20 cellular contexts compared by ENCODE assay signal in the genomic region with DNA sequence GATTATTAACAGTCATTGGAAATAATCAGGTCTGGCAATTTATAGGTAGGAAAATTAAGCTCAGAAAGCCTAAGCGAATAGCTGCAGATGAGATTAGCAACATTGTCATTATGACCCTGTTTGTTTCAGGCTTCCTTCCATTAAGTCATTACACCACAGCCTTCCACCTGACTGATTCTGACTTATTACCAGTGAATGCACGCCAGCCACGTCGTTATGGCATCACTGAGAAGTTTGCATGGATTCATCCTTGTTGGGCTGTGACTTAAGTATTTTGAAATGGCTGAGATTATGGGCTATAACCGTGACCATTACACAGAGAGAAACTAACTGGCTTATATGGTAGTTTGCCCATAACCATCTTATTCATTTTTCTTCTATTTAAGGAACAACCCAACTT. TPM values are rescaled to one million over a fixed set of nuclear protein-coding genes. Genes with fewer than 3 reads are reported as not detected.
DNase-seq lines count a peak whose midpoint lies in the region; ATAC-seq and TF ChIP-seq lines count a peak whose summit lies in the region.
"Had no signal": no experiment of that assay in that cellular context is flagged by ENCODE, and none has a peak within 500 bp of the region (broad histone marks: within the 10 kb centered on the region; RNA-seq: fewer than 3 reads in every experiment).

No MANE protein-coding gene starts in this region.

- peaks cover 1% of the 10 kb centered on the region for H3K36me3 ChIP-seq in mammary epithelial cell (ENCODE audit: insufficient read depth, low read length)
- H3K36me3 ChIP-seq: esophagus squamous epithelium, right lobe of liver had no signal

- no TSS peak for BruUV-seq in mammary epithelial cell (replicated peaks; lab: Mats Ljungman, UMichigan)

- H3K36me3 Mint-ChIP-seq in HFFc6 (ENCODE audit: low read depth) (peaks cover 17% of the 10 kb centered on the region), progenitor cell of endocrine pancreas (ENCODE audit: insufficient read depth) (peaks cover 2% of the 10 kb centered on the region)
- no peaks in the 10 kb centered on the region for H3K36me3 Mint-ChIP-seq in stimulated activated naive B cell treated with anti-CD40 and anti-IgM and Interleukin-4, amounts not matched to agents 10 μg/mL and 1 μg/mL and 100 μg/mL, for 72 hours
- H3K36me3 Mint-ChIP-seq: natural killer cell treated with Interleukin-12 subunit alpha and Interleukin-12 subunit beta and Interleukin-15 and Interleukin-18, amount 100 ng/mL, for 72 hours; stimulated activated effector memory CD8-positive, alpha-beta T cell treated with anti-CD3 and anti-CD28 coated beads, Interleukin-12 subunit alpha, Interleukin-12 subunit beta, amount 100 ng/mL, for 72 hours had no signal

- H3K9ac ChIP-seq in mammary epithelial cell (ENCODE audit: insufficient read depth, low read length), result no peak overlapping the region

- H3K4me1 Mint-ChIP-seq in HFFc6 (ENCODE audit: low read depth) (peaks cover 88% of the 10 kb centered on the region), progenitor cell of endocrine pancreas (ENCODE audit: low read depth) (peaks cover 22% of the 10 kb centered on the region)
- peaks cover 0 to 6% of the 10 kb centered on the region in 2 donors for H3K4me1 Mint-ChIP-seq in stimulated activated naive B cell treated with anti-CD40 and anti-IgM and Interleukin-4, amounts not matched to agents 10 μg/mL and 1 μg/mL and 100 μg/mL, for 72 hours
- H3K4me1 Mint-ChIP-seq: activated CD4-positive, alpha-beta T cell treated with anti-CD3 and anti-CD28 coated beads, Interleukin-2, amount 10 ng/mL, durations not matched to agents 7 days and 5 days; stimulated activated effector memory CD8-positive, alpha-beta T cell treated with anti-CD3 and anti-CD28 coated beads, Interleukin-12 subunit alpha, Interleukin-12 subunit beta, amount 100 ng/mL, for 72 hours had no signal

- TF ChIP-seq CTCF in HFFc6 (IDR thresholded peaks at IDR 0.05) (no peak), mammary epithelial cell (conservative IDR thresholded peaks at IDR 0.05 in 1 of 2, IDR thresholded peaks at IDR 0.05 in 1 of 2; ENCODE audit: extremely low read depth in 1 of 2, insufficient read depth in 1 of 2, low read depth in 1 of 2, low read length in 2 of 2) (no peak), progenitor cell of endocrine pancreas (IDR thresholded peaks at IDR 0.05; ENCODE audit: unreplicated experiment) (no peak)

- no peak overlapping the region for H2AFZ ChIP-seq in mammary epithelial cell (ENCODE audit: low read depth, low read length)

- H3K27me3 Mint-ChIP-seq in HFFc6 (ENCODE audit: insufficient read depth) (no peaks in the 10 kb centered on the region; the same call in 1 of the 2 replicates), progenitor cell of endocrine pancreas (peaks cover 7% of the 10 kb centered on the region)
- H3K27me3 Mint-ChIP-seq in stimulated activated naive B cell treated with anti-CD40 and anti-IgM and Interleukin-4, amounts not matched to agents 10 μg/mL and 1 μg/mL and 100 μg/mL, for 72 hours, result peaks cover 0 to 18% of the 10 kb centered on the region in 2 donors

- no peak overlapping the region for H3K27ac ChIP-seq in mammary epithelial cell (ENCODE audit: insufficient read depth, low read depth, low read length)
- H3K27ac ChIP-seq: coronary artery, esophagus squamous epithelium, right lobe of liver, SJSA1 had no signal

- intact Hi-C loops in mammary epithelial cell (cut with micrococcal nuclease), result no loop called here

- H3K9me3 ChIP-seq in mammary epithelial cell (replicated peaks; ENCODE audit: insufficient read depth, low read length), result no peaks in the 10 kb centered on the region
- H3K9me3 ChIP-seq: esophagus squamous epithelium, right lobe of liver, SJSA1 had no signal

- dilution Hi-C loops in mammary epithelial cell (cut with HindIII; ENCODE audit: low sequenced_read_pairs), result no loop called here

- H3K4me3 ChIP-seq in mammary epithelial cell (replicated peaks in 1 of 3; ENCODE audit: insufficient read depth in 1 of 3, low read depth in 2 of 3, low read length in 3 of 3), result no peak overlapping the region
- H3K4me3 ChIP-seq: coronary artery, right lobe of liver, SJSA1 had no signal

- H3K27me3 ChIP-seq in mammary epithelial cell (ENCODE audit: insufficient read depth, low read length), result no peaks in the 10 kb centered on the region
- H3K27me3 ChIP-seq: esophagus squamous epithelium, right lobe of liver, SJSA1 had no signal

- in situ Hi-C loops in ACHN (cut with HindIII; ENCODE audit: low pct_ligation_motif_present, low pct_unique_long_range_greater_than_20kb, low sequenced_read_pairs), result no loop called here
- in situ Hi-C loops in mammary epithelial cell (cut with MboI; ENCODE audit: low sequenced_read_pairs in 2 of 2), result loop anchor here in 1 of 2 donors (10.0 kb wide), 1 partner anchor 58 kb away; no protein-coding TSS in a partner anchor

- peaks cover 94% of the 10 kb centered on the region for H3K79me2 ChIP-seq in mammary epithelial cell (ENCODE audit: insufficient read depth, low read length)

- no peak for ATAC-seq in stimulated activated naive B cell treated with anti-CD40 and anti-IgM and Interleukin-4, amounts not matched to agents 10 μg/mL and 1 μg/mL and 100 μg/mL, for 72 hours (replicated peaks)
- ATAC-seq in HG02642 (IDR thresholded peaks at IDR 0.05; ENCODE audit: poor library complexity, unreplicated experiment), result no peak
- ATAC-seq: activated T-cell treated with anti-CD3 and anti-CD28 coated beads, Interleukin-2, amount 50 U/mL, for 4 hours; natural killer cell treated with Interleukin-12 subunit alpha and Interleukin-12 subunit beta and Interleukin-15 and Interleukin-18, amount 100 ng/mL, for 72 hours; right lobe of liver; stimulated activated effector memory CD8-positive, alpha-beta T cell treated with anti-CD3 and anti-CD28 coated beads, Interleukin-12 subunit alpha, Interleukin-12 subunit beta, amount 100 ng/mL, for 72 hours had no signal

- no peak overlapping the region for H3K4me2 ChIP-seq in mammary epithelial cell (ENCODE audit: insufficient read depth, low read depth, low read length)

- H3K9me3 Mint-ChIP-seq in HFFc6 (no peaks in the 10 kb centered on the region), progenitor cell of endocrine pancreas (ENCODE audit: low read depth) (no peaks in the 10 kb centered on the region)
- no peaks in the 10 kb centered on the region for H3K9me3 Mint-ChIP-seq in stimulated activated naive B cell treated with anti-CD40 and anti-IgM and Interleukin-4, amounts not matched to agents 10 μg/mL and 1 μg/mL and 100 μg/mL, for 72 hours
- H3K9me3 Mint-ChIP-seq: activated CD4-positive, alpha-beta T cell treated with anti-CD3 and anti-CD28 coated beads, Interleukin-2, amount 10 ng/mL, durations not matched to agents 7 days and 5 days; activated T-cell treated with anti-CD3 and anti-CD28 coated beads, Interleukin-2, amount 50 U/mL, for 4 hours; natural killer cell treated with Interleukin-12 subunit alpha and Interleukin-12 subunit beta and Interleukin-15 and Interleukin-18, amount 100 ng/mL, for 72 hours; stimulated activated effector memory CD8-positive, alpha-beta T cell treated with anti-CD3 and anti-CD28 coated beads, Interleukin-12 subunit alpha, Interleukin-12 subunit beta, amount 100 ng/mL, for 72 hours had no signal

- H3K27ac Mint-ChIP-seq in HFFc6, result peak overlapping the region; percentile 90
- H3K27ac Mint-ChIP-seq in stimulated activated naive B cell treated with anti-CD40 and anti-IgM and Interleukin-4, amounts not matched to agents 10 μg/mL and 1 μg/mL and 100 μg/mL, for 72 hours, result no peak overlapping the region
- H3K27ac Mint-ChIP-seq in progenitor cell of endocrine pancreas, result no peak overlapping the region
- H3K27ac Mint-ChIP-seq: activated CD4-positive, alpha-beta T cell treated with anti-CD3 and anti-CD28 coated beads, Interleukin-2, amount 10 ng/mL, durations not matched to agents 7 days and 5 days; natural killer cell treated with Interleukin-12 subunit alpha and Interleukin-12 subunit beta and Interleukin-15 and Interleukin-18, amount 100 ng/mL, for 72 hours; stimulated activated effector memory CD8-positive, alpha-beta T cell treated with anti-CD3 and anti-CD28 coated beads, Interleukin-12 subunit alpha, Interleukin-12 subunit beta, amount 100 ng/mL, for 72 hours had no signal

- H3K4me3 Mint-ChIP-seq in HFFc6 (peak overlapping the region; percentile 73), progenitor cell of endocrine pancreas (ENCODE audit: low read depth) (no peak overlapping the region)
- no peak overlapping the region for H3K4me3 Mint-ChIP-seq in stimulated activated naive B cell treated with anti-CD40 and anti-IgM and Interleukin-4, amounts not matched to agents 10 μg/mL and 1 μg/mL and 100 μg/mL, for 72 hours
- H3K4me3 Mint-ChIP-seq: activated CD4-positive, alpha-beta T cell treated with anti-CD3 and anti-CD28 coated beads, Interleukin-2, amount 10 ng/mL, durations not matched to agents 7 days and 5 days; activated T-cell treated with anti-CD3 and anti-CD28 coated beads, Interleukin-2, amount 50 U/mL, for 4 hours; natural killer cell treated with Interleukin-12 subunit alpha and Interleukin-12 subunit beta and Interleukin-15 and Interleukin-18, amount 100 ng/mL, for 72 hours; stimulated activated effector memory CD8-positive, alpha-beta T cell treated with anti-CD3 and anti-CD28 coated beads, Interleukin-12 subunit alpha, Interleukin-12 subunit beta, amount 100 ng/mL, for 72 hours had no signal

- H4K20me1 ChIP-seq in mammary epithelial cell (ENCODE audit: insufficient read depth, low read length), result no peaks in the 10 kb centered on the region

- CTCF ChIA-PET in mammary epithelial cell (lab: Charles Lee; ENCODE audit: low non-redundant PET), result no interaction called here

- peak; percentile 98 for DNase-seq in ACHN
- DNase-seq in HFFc6, result peak; percentile 63
- DNase-seq in mammary epithelial cell, result peak; percentile 45
- peak; percentile 55 for DNase-seq in myocyte (ENCODE audit: low read depth)
- no peak for DNase-seq in Ammon's horn (ENCODE audit: low spot score)
- no peak for DNase-seq in stimulated activated naive B cell treated with anti-CD40 and anti-IgM and Interleukin-4, amounts not matched to agents 10 μg/mL and 1 μg/mL and 100 μg/mL, for 72 hours
- DNase-seq in progenitor cell of endocrine pancreas (ENCODE audit: low spot score, unreplicated experiment), result no peak
- DNase-seq: activated CD4-positive, alpha-beta T cell treated with anti-CD3 and anti-CD28 coated beads, Interleukin-2, amount 10 ng/mL, durations not matched to agents 7 days and 5 days; activated T-cell treated with anti-CD3 and anti-CD28 coated beads, Interleukin-2, amount 50 U/mL, for 4 hours; AML-193; esophagus squamous epithelium; MM.1S; NCI-H2081; right lobe of liver had no signal

- 98% methylated on average over 5 of the region's 5 CpGs for WGBS in mammary epithelial cell (ENCODE audit: low coverage, missing lambda C conversion rate)

- H3K4me1 ChIP-seq in mammary epithelial cell (ENCODE audit: insufficient read depth, low read length), result peaks cover 10% of the 10 kb centered on the region
- H3K4me1 ChIP-seq: right lobe of liver had no signal

RNA-seq across cellular contexts. Expression of a gene that starts 18.6 kb away (rescaled TPM):
- total RNA-seq in HFFc6 (2021; fragmentation: NEBNext Ultra II Directional; extraction: Animal tissue kit (Norgen Biotek cat#: 25700)), result 10 to 100 TPM; 61.7 to 84.5 (median 77.0) TPM
- total RNA-seq in mammary epithelial cell (10 to 100 TPM; 31.3 to 35.3 TPM), myocyte (14.6 and 27.4 TPM in 2 replicates), progenitor cell of endocrine pancreas (36.9 and 38.8 TPM in 2 replicates)
- polyA plus RNA-seq in mammary epithelial cell, result 12.2 TPM
- polyA minus RNA-seq in mammary epithelial cell, result 46.8 TPM
- 8.1 TPM for polyA plus RNA-seq in myocyte (2012)
- total RNA-seq: HT-29 had no signal

Comparison
In these comparisons a context has a peak if more than half of its experiments do, and no peak if none do; other contexts are left out.
1. DNase-seq: peak in ACHN (single experiment), HFFc6 (single experiment), mammary epithelial cell (single experiment) and myocyte (single experiment); none in Ammon's horn (single experiment), stimulated activated naive B cell treated with anti-CD40 and anti-IgM and Interleukin-4, amounts not matched to agents 10 μg/mL and 1 μg/mL and 100 μg/mL, for 72 hours (single experiment) and progenitor cell of endocrine pancreas (single experiment).